Comparison of ENCODE assay signal across 8 cellular contexts in the genomic region with DNA sequence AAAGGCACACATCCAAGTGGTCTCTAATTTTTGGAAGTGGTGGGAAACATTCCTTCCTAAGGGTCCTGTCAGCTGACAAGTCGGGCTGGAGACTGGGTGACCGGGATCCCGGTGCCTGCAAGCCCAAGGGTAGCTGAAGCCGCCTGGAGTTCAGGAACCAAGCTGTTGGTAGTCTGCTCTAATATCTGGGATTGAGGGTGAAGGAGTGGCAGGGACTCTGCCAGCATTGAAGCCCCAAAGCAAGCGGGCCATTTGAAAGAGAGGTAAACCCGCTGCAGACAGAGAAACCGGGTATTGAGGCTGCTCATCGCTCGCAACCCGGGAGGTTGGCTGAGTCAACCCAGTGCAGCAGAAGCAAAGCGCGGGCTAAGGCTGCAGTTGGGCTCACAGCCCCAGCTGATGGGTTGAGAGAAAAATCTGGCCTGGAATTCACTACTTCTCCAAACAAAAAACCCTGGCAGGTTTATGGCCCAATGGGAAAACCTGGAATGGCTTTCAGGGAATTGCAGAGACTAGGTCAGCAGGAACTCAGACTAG. TPM values are rescaled to one million over a fixed set of nuclear protein-coding genes. Genes with fewer than 3 reads are reported as not detected.
DNase-seq lines count a peak whose midpoint lies in the region; ATAC-seq and TF ChIP-seq lines count a peak whose summit lies in the region.

No MANE protein-coding gene starts in this region.

- H3K27ac ChIP-seq in CD4-positive, alpha-beta T cell (ENCODE audit: low read depth, low read length), result no peak overlapping the region
- no peak overlapping the region for H3K27ac ChIP-seq in skeletal muscle tissue (ENCODE audit: low read depth, low read length)

- TF ChIP-seq CTCF in CD4-positive, alpha-beta T cell (IDR thresholded peaks at IDR 0.05), result no peak

- H3K9me3 ChIP-seq in CD4-positive, alpha-beta T cell (ENCODE audit: control insufficient read depth, low read length), result no peaks in the 10 kb centered on the region
- H3K9me3 ChIP-seq in iPS-18c (ENCODE audit: control insufficient read depth, insufficient read depth, low read length) (no peaks in the 10 kb centered on the region), skeletal muscle tissue (ENCODE audit: control insufficient read depth in 3 of 3, low read length in 3 of 3) (no peaks in the 10 kb centered on the region)

- H3K27me3 Mint-ChIP-seq in CD4-positive, alpha-beta T cell, result peaks cover 60% of the 10 kb centered on the region

- CTCF ChIA-PET in CD4-positive, alpha-beta T cell (lab: Charles Lee), result no interaction called here

- in situ Hi-C loops in T47D (cut with HindIII; ENCODE audit: low pct_unique_long_range_greater_than_20kb, low sequenced_read_pairs), result no loop called here

- POLR2A ChIA-PET in CD4-positive, alpha-beta T cell (lab: Charles Lee), result no interaction called here

- no peaks in the 10 kb centered on the region for H3K9me3 Mint-ChIP-seq in CD4-positive, alpha-beta T cell

- no peaks in the 10 kb centered on the region for H3K36me3 Mint-ChIP-seq in CD4-positive, alpha-beta T cell (ENCODE audit: low read depth)

- H3K9ac ChIP-seq in skeletal muscle tissue (ENCODE audit: low read depth in 1 of 3, low read length in 3 of 3), result no peak overlapping the region

- ATAC-seq in CD4-positive, alpha-beta T cell (ENCODE audit: poor library complexity), result peak; percentile 70
- peak; percentile 39 for ATAC-seq in HG03175 (IDR thresholded peaks at IDR 0.05; ENCODE audit: unreplicated experiment)
- ATAC-seq in GM21619 (IDR thresholded peaks at IDR 0.05; ENCODE audit: unreplicated experiment), result no peak

- no peaks in the 10 kb centered on the region for H3K36me3 ChIP-seq in skeletal muscle tissue (ENCODE audit: control insufficient read depth in 3 of 3, insufficient read depth in 3 of 3, low read length in 3 of 3)

- peaks cover 9% of the 10 kb centered on the region for H3K4me1 Mint-ChIP-seq in CD4-positive, alpha-beta T cell (ENCODE audit: low read depth)

- H3K27me3 ChIP-seq in CD4-positive, alpha-beta T cell (ENCODE audit: control insufficient read depth, insufficient read depth, low read length), result peaks cover 55% of the 10 kb centered on the region
- H3K27me3 ChIP-seq in skeletal muscle tissue (ENCODE audit: control insufficient read depth in 3 of 3, insufficient read depth in 3 of 3, low read length in 3 of 3), result peaks cover 15 to 27% (median 18%) of the 10 kb centered on the region in 3 donors

- no peak overlapping the region for H3K4me3 Mint-ChIP-seq in CD4-positive, alpha-beta T cell

- peaks cover 5 to 11% (median 9%) of the 10 kb centered on the region in 3 donors for H3K4me1 ChIP-seq in skeletal muscle tissue (ENCODE audit: control insufficient read depth in 3 of 3, insufficient read depth in 3 of 3, low read length in 3 of 3)

- intact Hi-C loops in CD4-positive, alpha-beta T cell (cut with DNase I, micrococcal nuclease), result no loop called here

- H3K27ac Mint-ChIP-seq in CD4-positive, alpha-beta T cell, result no peak overlapping the region

- H3K4me3 ChIP-seq in iPS-18c (ENCODE audit: insufficient read depth, low read depth, low read length), result peak overlapping the region; percentile 48; the same call in 1 of the 2 replicates
- peak overlapping the region; percentile 21 to 61 (median 41) for H3K4me3 ChIP-seq in skeletal muscle tissue (ENCODE audit: low read length in 3 of 3)

- no peak for DNase-seq in CD4-positive, alpha-beta T cell
- DNase-seq in NCI-H774 (lab: John Stamatoyannopoulos, UW) (peak; percentile 72), T47D (ENCODE audit: low read depth in 1 of 2, low spot score in 1 of 2) (peak; percentile 26 to 92), germinal center (ENCODE audit: low spot score) (no peak)

RNA-seq across cellular contexts. Expression of gene FBXO3, which starts 28.2 kb away (rescaled TPM):
- 10 to 100 TPM; 62.0 to 63.4 TPM for total RNA-seq in CD4-positive, alpha-beta T cell
- 39.1 TPM for total RNA-seq in skeletal muscle tissue

Comparison
In these comparisons a context has a peak if more than half of its experiments do, and no peak if none do; other contexts are left out.
1. DNase-seq: peak in NCI-H774 (single experiment) and T47D (2 of 2); none in CD4-positive, alpha-beta T cell (0 of 10) and germinal center (single experiment).